ENCODE assay signal across 10 cellular contexts in the genomic region with DNA sequence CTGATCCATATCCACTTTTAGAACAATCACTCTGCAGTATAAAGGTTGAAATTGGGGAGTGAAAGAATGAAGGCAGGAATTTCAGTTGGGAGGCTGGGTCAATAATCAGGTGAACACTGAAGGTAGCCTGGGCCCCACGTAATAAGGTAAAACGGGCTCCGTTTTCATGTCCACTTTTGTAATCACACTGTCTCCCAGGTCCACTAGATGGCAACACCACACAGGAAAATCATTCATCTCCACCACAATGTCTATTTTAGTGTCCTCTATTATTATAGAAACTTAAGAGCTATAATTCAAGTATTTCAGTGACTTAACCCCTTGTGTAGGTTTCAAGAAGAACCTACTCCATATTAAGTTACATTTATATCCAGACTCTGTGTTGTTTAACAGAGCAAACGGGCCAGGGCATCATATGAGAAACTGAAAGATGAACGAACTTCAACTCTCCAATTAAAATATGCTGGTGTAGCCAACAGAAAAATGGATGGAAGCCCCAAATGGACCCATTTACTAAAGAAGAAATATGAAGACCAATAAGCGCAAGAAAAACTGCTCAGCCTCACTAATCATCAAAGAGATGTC. TPM values are rescaled to one million over a fixed set of nuclear protein-coding genes. Genes with fewer than 3 reads are reported as not detected.
DNase-seq lines count a peak whose midpoint lies in the region; ATAC-seq, FAIRE-seq and TF ChIP-seq lines count a peak whose summit lies in the region.
"Had no signal": no experiment of that assay in that cellular context is flagged by ENCODE, and none has a peak within 500 bp of the region (broad histone marks: within the 10 kb centered on the region; RNA-seq: fewer than 3 reads in every experiment).

No MANE protein-coding gene starts in this region.

- H3K36me3 ChIP-seq in ascending aorta, result no peaks in the 10 kb centered on the region
- H3K36me3 ChIP-seq: SJSA1 had no signal

- in situ Hi-C loops in KBM-7 (cut with MboI; ENCODE audit: low pct_unique_long_range_greater_than_20kb, low sequenced_read_pairs), result no loop called here

- no peak overlapping the region for H3K4me3 ChIP-seq in ascending aorta
- H3K4me3 ChIP-seq: SJSA1 had no signal

- no peak for FAIRE-seq in D721Med (lab: Jason Lieb, UNC)

- no peak overlapping the region for H3K27ac ChIP-seq in ascending aorta
- H3K27ac ChIP-seq: SJSA1 had no signal

- H3K27me3 ChIP-seq in ascending aorta, result no peaks in the 10 kb centered on the region
- H3K27me3 ChIP-seq: SJSA1 had no signal

- ATAC-seq in GM21786 (IDR thresholded peaks at IDR 0.05; ENCODE audit: unreplicated experiment) (no peak), GM19467 (IDR thresholded peaks at IDR 0.05; ENCODE audit: unreplicated experiment) (no peak)

- peaks cover 4 to 5% of the 10 kb centered on the region in 2 donors for H3K9me3 ChIP-seq in ascending aorta

- no peaks in the 10 kb centered on the region for H3K4me1 ChIP-seq in ascending aorta
- H3K4me1 ChIP-seq: SJSA1 had no signal

- TF ChIP-seq CTCF in D721Med (IDR thresholded peaks at IDR 0.05; ENCODE audit: insufficient read depth, missing control alignments) (peak; percentile 21), ascending aorta (IDR thresholded peaks at IDR 0.05) (peak in 1 of 3 experiments; percentile 5)

- DNase-seq in D721Med (ENCODE audit: insufficient read length, low spot score), result no peak
- DNase-seq in KBM-7, result peak; percentile 25
- peak; percentile 59 for DNase-seq in amniotic epithelial cell (ENCODE audit: low read depth)
- DNase-seq in kidney tubule cell (ENCODE audit: low spot score), result peak; percentile 35
- no peak for DNase-seq in ascending aorta (ENCODE audit: low spot score in 2 of 2)
- DNase-seq in OCI-M2 (lab: John Stamatoyannopoulos, UW; ENCODE audit: unreplicated experiment), result no peak
- DNase-seq: activated naive CD4-positive, alpha-beta T cell treated with anti-CD3 and anti-CD28 coated beads, Interleukin-2, amount 10 ng/mL, durations not matched to agents 7 days and 5 days had no signal

- intact Hi-C loops in ascending aorta (cut with DNase I), result no loop called here

RNA-seq across cellular contexts. Expression of a gene that starts 45.9 kb away (rescaled TPM):
- not detected for total RNA-seq in ascending aorta
- total RNA-seq: SJSA1 had no signal

Comparison
In these comparisons a context has a peak if more than half of its experiments do, and no peak if none do; other contexts are left out.
1. DNase-seq: peak in KBM-7 (single experiment), amniotic epithelial cell (single experiment) and kidney tubule cell (single experiment); none in D721Med (single experiment), ascending aorta (0 of 2) and OCI-M2 (single experiment).